Comparison of ENCODE assay signal across 8 cellular contexts in the genomic region with DNA sequence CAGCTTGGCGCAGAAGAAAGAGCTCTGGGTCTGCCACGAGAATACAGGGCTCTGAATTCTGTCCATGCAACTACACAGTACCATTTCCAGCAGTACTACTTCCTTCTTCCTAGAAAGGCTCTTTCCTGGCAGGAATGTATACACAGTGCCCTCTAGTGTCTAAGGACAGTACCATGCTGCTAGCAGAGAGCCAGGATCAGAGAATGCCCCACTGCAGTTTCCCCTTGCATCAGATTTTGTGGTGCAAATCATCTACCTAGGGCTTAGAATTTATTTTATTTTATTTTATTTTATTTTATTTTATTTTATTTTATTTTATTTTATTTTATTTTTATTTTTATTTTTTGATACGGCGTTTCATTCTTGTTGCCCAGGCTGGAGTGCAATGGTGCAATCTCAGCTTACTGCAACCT. TPM values are rescaled to one million over a fixed set of nuclear protein-coding genes. Genes with fewer than 3 reads are reported as not detected.
DNase-seq lines count a peak whose midpoint lies in the region; ATAC-seq, FAIRE-seq and TF ChIP-seq lines count a peak whose summit lies in the region.

No MANE protein-coding gene starts in this region.

- WGBS in gastroesophageal sphincter (ENCODE audit: low coverage in 1 of 2), 2 donors = 62 to 67% methylated on average over 4 of the region's 4 CpGs

- no peak for TF ChIP-seq POLR2A in gastroesophageal sphincter (IDR thresholded peaks at IDR 0.05)

- H3K27ac ChIP-seq in osteoblast (ENCODE audit: low read depth, low read length) (no peak overlapping the region), gastroesophageal sphincter (no peak overlapping the region)

- H3K4me3 ChIP-seq in osteoblast (ENCODE audit: insufficient read depth, low read length) (no peak overlapping the region), gastroesophageal sphincter (no peak overlapping the region)

- H3K27me3 Mint-ChIP-seq in CD14-positive monocyte (ENCODE audit: low read depth in 3 of 3) = peaks cover 14 to 27% (median 17%) of the 10 kb centered on the region in 3 donors

- no peaks in the 10 kb centered on the region for H3K36me3 Mint-ChIP-seq in CD14-positive monocyte

- H3K36me3 ChIP-seq in osteoblast (ENCODE audit: insufficient read depth, low read length) = no peaks in the 10 kb centered on the region
- H3K36me3 ChIP-seq in gastroesophageal sphincter = no peaks in the 10 kb centered on the region

- H4K20me1 ChIP-seq in osteoblast (ENCODE audit: insufficient read depth, low read length) = no peaks in the 10 kb centered on the region

- intact Hi-C loops in CD14-positive monocyte (cut with micrococcal nuclease) = no loop called here

- H3K4me2 ChIP-seq in osteoblast (ENCODE audit: insufficient read depth, low read length) = no peak overlapping the region

- TF ChIP-seq EP300 in gastroesophageal sphincter (IDR thresholded peaks at IDR 0.05) = no peak

- TF ChIP-seq CTCF in CD14-positive monocyte (IDR thresholded peaks at IDR 0.05) (peak; percentile 71), osteoblast (IDR thresholded peaks at IDR 0.05; ENCODE audit: extremely low read depth, low read depth, low read length) (peak; percentile 47), gastroesophageal sphincter (IDR thresholded peaks at IDR 0.05) (peak in 2 of 4 experiments; percentile 9 to 52)

- H3K79me2 ChIP-seq in osteoblast (ENCODE audit: insufficient read depth, low read length) = no peaks in the 10 kb centered on the region

- peaks cover 3 to 6% (median 4%) of the 10 kb centered on the region in 7 donors for H3K9me3 Mint-ChIP-seq in CD14-positive monocyte

- H3K9me3 ChIP-seq in osteoblast (ENCODE audit: low read depth, low read length) (no peaks in the 10 kb centered on the region), gastroesophageal sphincter (no peaks in the 10 kb centered on the region)

- H3K27me3 ChIP-seq in osteoblast (ENCODE audit: insufficient read depth, low read length) (no peaks in the 10 kb centered on the region), gastroesophageal sphincter (peaks cover 96% of the 10 kb centered on the region)

- peak; percentile 49 for FAIRE-seq in GM19239 (lab: Jason Lieb, UNC)

- H3K27ac Mint-ChIP-seq in CD14-positive monocyte = no peak overlapping the region

- no peak overlapping the region for H2AFZ ChIP-seq in osteoblast (ENCODE audit: low read length)

- H3K4me3 Mint-ChIP-seq in CD14-positive monocyte = no peak overlapping the region

- no peak for ATAC-seq in HG03097 (IDR thresholded peaks at IDR 0.05; ENCODE audit: low FRiP score, unreplicated experiment)
- ATAC-seq in gastroesophageal sphincter = no peak
- no peak for ATAC-seq in HG02884 (IDR thresholded peaks at IDR 0.05; ENCODE audit: unreplicated experiment)

- H3K4me1 Mint-ChIP-seq in CD14-positive monocyte = peaks cover 3% of the 10 kb centered on the region

- H3K4me1 ChIP-seq in osteoblast (ENCODE audit: insufficient read depth, low read length) = no peaks in the 10 kb centered on the region
- H3K4me1 ChIP-seq in gastroesophageal sphincter = no peaks in the 10 kb centered on the region

- DNase-seq in CD14-positive monocyte (ENCODE audit: low spot score) (no peak), GM19239 (ENCODE audit: insufficient read length, low spot score) (peak; percentile 65), NCI-H748 (lab: John Stamatoyannopoulos, UW; ENCODE audit: unreplicated experiment) (peak; percentile 30), osteoblast (ENCODE audit: insufficient read length, low spot score, missing footprints) (peak; percentile 93)
- DNase-seq in central memory CD4-positive, alpha-beta T cell = peak; percentile 7

RNA-seq across cellular contexts. Expression of a gene that starts 50.8 kb away (rescaled TPM):
- not detected for polyA plus RNA-seq in CD14-positive monocyte
- total RNA-seq in osteoblast = not detected in 2 replicates
- total RNA-seq in gastroesophageal sphincter = not detected
